In genomic region chr1:116336250-116336649, GRCh38 we compare ENCODE assay signal across 19 cellular contexts.
"Had no signal": no experiment of that assay in that cellular context is flagged by ENCODE, and none has a peak within 500 bp of the region (broad histone marks: within the 10 kb centered on the region; RNA-seq: fewer than 3 reads in every experiment).

No MANE protein-coding gene starts in this region.

- H3K27ac Mint-ChIP-seq: activated naive CD4-positive, alpha-beta T cell treated with anti-CD3 and anti-CD28 coated beads, Interleukin-2, amount 50 U/mL, for 24 hours; effector memory CD8-positive, alpha-beta T cell; neural progenitor cell had no signal

- H2AFZ ChIP-seq: neural progenitor cell had no signal

- H3K4me3 Mint-ChIP-seq: activated naive CD4-positive, alpha-beta T cell treated with anti-CD3 and anti-CD28 coated beads, Interleukin-2, amount 50 U/mL, for 24 hours; brain; effector memory CD8-positive, alpha-beta T cell; naive thymus-derived CD8-positive, alpha-beta T cell; neural progenitor cell; WTC11 had no signal

- H3K36me3 Mint-ChIP-seq: activated naive CD4-positive, alpha-beta T cell treated with anti-CD3 and anti-CD28 coated beads, Interleukin-2, amount 50 U/mL, for 24 hours; brain; naive thymus-derived CD8-positive, alpha-beta T cell; neural progenitor cell; WTC11 had no signal

- H3K4me1 ChIP-seq: gastrocnemius medialis, neural progenitor cell, psoas muscle had no signal

- H3K36me3 ChIP-seq: gastrocnemius medialis, lower lobe of right lung, neural progenitor cell, right atrium auricular region, thoracic aorta had no signal

- H3K27me3 ChIP-seq: gastrocnemius medialis, neural progenitor cell, right atrium auricular region had no signal

- H3K4me3 ChIP-seq: gastrocnemius medialis, lower lobe of right lung, neural progenitor cell, psoas muscle, right atrium auricular region, thoracic aorta had no signal

- H3K9ac ChIP-seq: neural progenitor cell had no signal

- DNase-seq: activated gamma-delta T cell treated with Interleukin-2 at 50 U/mL for 16 hours; activated T-cell treated with anti-CD3 and anti-CD28 coated beads, Interleukin-2, amount 50 U/mL, for 1 hour; anterior cingulate cortex; effector memory CD8-positive, alpha-beta T cell; gastrocnemius medialis; islet precursor cell; lower lobe of right lung; mesendoderm; naive thymus-derived CD8-positive, alpha-beta T cell; psoas muscle; stimulated activated CD4-positive, alpha-beta T cell treated with anti-CD3 and anti-CD28 coated beads, Interleukin-4, amount 100 ng/mL, for 24 hours; stimulated activated naive CD4-positive, alpha-beta T cell treated with Interleukin-2 at 50 U/mL for 16 hours; T-helper 1 cell had no signal

- H3K9me3 Mint-ChIP-seq: activated naive CD4-positive, alpha-beta T cell treated with anti-CD3 and anti-CD28 coated beads, Interleukin-2, amount 50 U/mL, for 24 hours; brain; effector memory CD8-positive, alpha-beta T cell; naive thymus-derived CD8-positive, alpha-beta T cell; neural progenitor cell had no signal

- H3K27me3 Mint-ChIP-seq: activated naive CD4-positive, alpha-beta T cell treated with anti-CD3 and anti-CD28 coated beads, Interleukin-2, amount 50 U/mL, for 24 hours had no signal

- H3K27ac ChIP-seq: gastrocnemius medialis, lower lobe of right lung, neural progenitor cell, psoas muscle, right atrium auricular region, thoracic aorta had no signal

- H3K4me2 ChIP-seq: neural progenitor cell had no signal

- H3K9me3 ChIP-seq: gastrocnemius medialis, lower lobe of right lung, psoas muscle, right atrium auricular region, thoracic aorta had no signal
